7 cellular contexts compared by ENCODE assay signal in genomic region chr11:133872160-133872559, GRCh38. TPM values are rescaled to one million over a fixed set of nuclear protein-coding genes. Genes with fewer than 3 reads are reported as not detected.
"Had no signal": no experiment of that assay in that cellular context is flagged by ENCODE, and none has a peak within 500 bp of the region (broad histone marks: within the 10 kb centered on the region; RNA-seq: fewer than 3 reads in every experiment).

No MANE protein-coding gene starts in this region.

- ATAC-seq: K562 had no signal

- DNase-seq: GM23248, GOT3, H9, HCEC 1CT, IMR-90 had no signal

- H3K4me3 ChIP-seq: GM23248, K562 had no signal

- H3K27ac ChIP-seq: GM23248 had no signal

RNA-seq across cellular contexts. Expression of gene SPATA19, which starts 26.8 kb away (rescaled TPM):
- total RNA-seq: GM23248, H9, HT-29, IMR-90, K562 had no signal
- polyA plus RNA-seq: GM23248, IMR-90, K562 had no signal
